8 cellular contexts compared by ENCODE assay signal in the genomic region with DNA sequence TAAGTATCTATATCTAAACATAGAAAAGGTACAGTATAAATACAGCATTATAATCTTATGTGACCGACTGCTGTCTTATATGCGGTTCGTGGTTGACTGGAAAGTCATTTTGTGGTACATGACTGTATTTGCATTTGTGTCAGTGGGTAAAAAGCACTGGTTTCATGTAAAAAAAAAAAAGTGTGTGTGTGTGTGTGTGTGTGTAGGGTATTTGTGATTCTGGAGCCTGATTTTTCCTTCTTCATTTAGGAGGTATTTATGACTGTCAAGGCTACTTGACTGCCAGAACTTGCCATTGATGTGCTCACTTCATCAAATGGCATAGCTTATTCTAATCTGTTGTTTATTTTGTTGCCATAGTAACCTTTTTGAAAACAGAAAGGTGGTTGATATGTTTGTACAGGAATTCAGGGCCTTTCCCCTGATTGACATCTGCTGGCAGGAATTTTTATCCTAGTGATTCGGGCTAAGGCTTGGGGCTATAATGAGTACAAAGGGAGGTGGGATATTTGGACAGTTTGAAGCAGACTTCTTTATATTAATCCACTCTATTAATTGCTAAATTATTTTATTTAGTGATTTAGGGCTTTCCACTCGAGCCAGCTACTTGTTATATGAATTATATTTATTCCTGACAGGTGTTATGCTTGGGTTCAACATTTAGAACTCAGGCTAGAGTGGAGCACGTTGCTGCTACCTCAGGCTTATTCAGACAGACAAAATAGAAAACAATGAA.
A peak's percentile ranks its signal among the peaks of the same experiment; 100 is the strongest.
DNase-seq lines count a peak whose midpoint lies in the region; ATAC-seq and TF ChIP-seq lines count a peak whose summit lies in the region.

No MANE protein-coding gene starts in this region.

- CTCF ChIA-PET in CD8-positive, alpha-beta memory T cell (lab: Charles Lee), result interaction anchor here (1.1 kb wide), 2 partner anchors 60 to 112 kb away, joined by 3 read pairs; no protein-coding TSS in a partner anchor

- H3K27ac ChIP-seq in CD8-positive, alpha-beta memory T cell (ENCODE audit: low read depth, low read length), result no peak overlapping the region
- peak overlapping the region; percentile 90 for H3K27ac ChIP-seq in ectodermal cell (ENCODE audit: insufficient read depth, low read depth, low read length, poor library complexity, severe bottlenecking)

- intact Hi-C loops in natural killer cell (cut with micrococcal nuclease), result no loop called here

- peaks cover 26% of the 10 kb centered on the region for H3K4me1 ChIP-seq in CD8-positive, alpha-beta memory T cell (ENCODE audit: insufficient read depth, low read length)
- peaks cover 27% of the 10 kb centered on the region for H3K4me1 ChIP-seq in ectodermal cell (ENCODE audit: control insufficient read depth, insufficient read depth, low read length)

- no peak for TF ChIP-seq CTCF in natural killer cell (IDR thresholded peaks at IDR 0.05)

- H3K36me3 Mint-ChIP-seq in CD8-positive, alpha-beta memory T cell, result peaks cover 0 to 9% (median 6%) of the 10 kb centered on the region in 3 donors
- no peaks in the 10 kb centered on the region for H3K36me3 Mint-ChIP-seq in natural killer cell

- no peaks in the 10 kb centered on the region for H3K27me3 Mint-ChIP-seq in CD8-positive, alpha-beta memory T cell
- H3K27me3 Mint-ChIP-seq in natural killer cell (ENCODE audit: low read depth in 2 of 2), result no peaks in the 10 kb centered on the region

- peaks cover 59 to 73% (median 71%) of the 10 kb centered on the region in 3 donors for H3K4me1 Mint-ChIP-seq in CD8-positive, alpha-beta memory T cell
- peaks cover 25 to 37% of the 10 kb centered on the region in 2 donors for H3K4me1 Mint-ChIP-seq in natural killer cell

- H3K4me3 Mint-ChIP-seq in CD8-positive, alpha-beta memory T cell, result peak overlapping the region in 4 of 7 donors; percentile 4 to 53 (median 12)
- H3K4me3 Mint-ChIP-seq in natural killer cell, result no peak overlapping the region

- no peak overlapping the region for H3K4me3 ChIP-seq in CD8-positive, alpha-beta memory T cell (ENCODE audit: low read length)
- no peak overlapping the region for H3K4me3 ChIP-seq in ectodermal cell (ENCODE audit: insufficient read depth, low read depth, low read length)

- peak overlapping the region; percentile 41 to 88 (median 69) for H3K27ac Mint-ChIP-seq in CD8-positive, alpha-beta memory T cell
- peak overlapping the region in 1 of 2 donors; percentile 32 for H3K27ac Mint-ChIP-seq in natural killer cell

- H3K9me3 ChIP-seq in CD8-positive, alpha-beta memory T cell (ENCODE audit: low read length), result no peaks in the 10 kb centered on the region
- H3K9me3 ChIP-seq in ectodermal cell (ENCODE audit: control insufficient read depth, low read length), result no peaks in the 10 kb centered on the region

- no peaks in the 10 kb centered on the region for H3K27me3 ChIP-seq in CD8-positive, alpha-beta memory T cell (ENCODE audit: insufficient read depth, low read length, poor library complexity, severe bottlenecking)
- H3K27me3 ChIP-seq in ectodermal cell (ENCODE audit: control insufficient read depth, insufficient read depth, low read length, poor library complexity, severe bottlenecking), result no peaks in the 10 kb centered on the region

- H3K36me3 ChIP-seq in CD8-positive, alpha-beta memory T cell (ENCODE audit: insufficient read depth, low read length), result no peaks in the 10 kb centered on the region
- H3K36me3 ChIP-seq in ectodermal cell (ENCODE audit: control insufficient read depth, insufficient read depth, low read length), result no peaks in the 10 kb centered on the region

- H3K9me3 Mint-ChIP-seq in CD8-positive, alpha-beta memory T cell, result peaks cover 0 to 5% (median 0%) of the 10 kb centered on the region in 5 donors
- H3K9me3 Mint-ChIP-seq in natural killer cell, result no peaks in the 10 kb centered on the region

- 86 to 88% methylated on average over 5 to 6 of the region's 6 CpGs for WGBS in ectodermal cell, 2 experiments

- ATAC-seq in GM19328 (IDR thresholded peaks at IDR 0.05; ENCODE audit: unreplicated experiment) (peak; percentile 80), HG03196 (IDR thresholded peaks at IDR 0.05; ENCODE audit: unreplicated experiment) (peak; percentile 70), natural killer cell (peak; percentile 37 to 68 (median 58))

- peak in 3 of 5 donors; percentile 34 to 52 (median 41) for DNase-seq in CD8-positive, alpha-beta memory T cell
- DNase-seq in NCI-H82 (lab: John Stamatoyannopoulos, UW) (peak; percentile 89), natural killer cell (no peak)
- no peak for DNase-seq in NK-92 treated with Interleukin-12 subunit alpha and Interleukin-12 subunit beta, amount 100 ng/mL, for 24 hours (lab: John Stamatoyannopoulos, UW)
- no peak for DNase-seq in activated CD4-positive, alpha-beta T cell treated with anti-CD3 and anti-CD28 coated beads, Interleukin-2, amount 50 U/mL, for 1 hour

- POLR2A ChIA-PET in CD8-positive, alpha-beta memory T cell (lab: Charles Lee), result no interaction called here

Comparison
In these comparisons a context has a peak if more than half of its experiments do, and no peak if none do; other contexts are left out.
1. DNase-seq: peak in CD8-positive, alpha-beta memory T cell (3 of 5) and NCI-H82 (single experiment); none in natural killer cell (single experiment), NK-92 treated with Interleukin-12 subunit alpha and Interleukin-12 subunit beta, amount 100 ng/mL, for 24 hours (single experiment) and activated CD4-positive, alpha-beta T cell treated with anti-CD3 and anti-CD28 coated beads, Interleukin-2, amount 50 U/mL, for 1 hour (single experiment).
2. Peak in every context shown above with its lines, with median percentiles within 50 percentile points of each other: ATAC-seq.